ENCODE assay signal across 16 cellular contexts in genomic region chrX:12789976-12790375, GRCh38. TPM values are rescaled to one million over a fixed set of nuclear protein-coding genes. Genes with fewer than 3 reads are reported as not detected.
A peak's percentile ranks its signal among the peaks of the same experiment; 100 is the strongest.
DNase-seq lines count a peak whose midpoint lies in the region; ATAC-seq and TF ChIP-seq lines count a peak whose summit lies in the region.
"Had no signal": no experiment of that assay in that cellular context is flagged by ENCODE, and none has a peak within 500 bp of the region (broad histone marks: within the 10 kb centered on the region; RNA-seq: fewer than 3 reads in every experiment).

No MANE protein-coding gene starts in this region.

- peaks cover 70% of the 10 kb centered on the region for H3K27me3 ChIP-seq in endodermal cell (ENCODE audit: control insufficient read depth, insufficient read depth, low read length, poor library complexity, severe bottlenecking)
- H3K27me3 ChIP-seq: body of pancreas, tibial nerve had no signal

- no peaks in the 10 kb centered on the region for H3K4me1 ChIP-seq in endodermal cell (ENCODE audit: control insufficient read depth, insufficient read depth, low read length)
- H3K4me1 ChIP-seq: tibial nerve had no signal

- ATAC-seq in activated T-cell treated with anti-CD3 and anti-CD28 coated beads, Interleukin-2, amount 50 U/mL, for 72 hours (replicated peaks in 1 of 2) = no peak
- ATAC-seq in stimulated activated effector memory CD8-positive, alpha-beta T cell treated with anti-CD3 and anti-CD28 coated beads, Interleukin-12 subunit alpha, Interleukin-12 subunit beta, amount 100 ng/mL, for 72 hours = no peak
- ATAC-seq in HG03175 (IDR thresholded peaks at IDR 0.05; ENCODE audit: unreplicated experiment) = no peak
- ATAC-seq: activated CD4-positive, CD25-positive, alpha-beta regulatory T cell treated with anti-CD3 and anti-CD28 coated beads, Interleukin-2, amount 50 U/mL, for 24 hours; body of pancreas; left cardiac atrium; right cardiac atrium had no signal

- no peak overlapping the region for H3K27ac ChIP-seq in endodermal cell (ENCODE audit: low read depth, low read length)

- H3K9me3 ChIP-seq in endodermal cell (ENCODE audit: control insufficient read depth, low read length) = no peaks in the 10 kb centered on the region
- H3K9me3 ChIP-seq: body of pancreas, tibial nerve had no signal

- H3K36me3 Mint-ChIP-seq in activated T-cell treated with anti-CD3 and anti-CD28 coated beads, Interleukin-2, amount 50 U/mL, for 72 hours (ENCODE audit: insufficient read depth in 2 of 2) = peaks cover 2 to 7% of the 10 kb centered on the region in 2 donors
- peaks cover 2% of the 10 kb centered on the region for H3K36me3 Mint-ChIP-seq in endodermal cell (ENCODE audit: low read depth)
- peaks cover 5% of the 10 kb centered on the region for H3K36me3 Mint-ChIP-seq in stimulated activated effector memory CD8-positive, alpha-beta T cell treated with anti-CD3 and anti-CD28 coated beads, Interleukin-12 subunit alpha, Interleukin-12 subunit beta, amount 100 ng/mL, for 72 hours

- peaks cover 18% of the 10 kb centered on the region for H3K27me3 Mint-ChIP-seq in activated T-cell treated with anti-CD3 and anti-CD28 coated beads, Interleukin-2, amount 50 U/mL, for 72 hours (ENCODE audit: low read depth)
- H3K27me3 Mint-ChIP-seq in endodermal cell (ENCODE audit: insufficient read depth) = peaks cover 62% of the 10 kb centered on the region

- H3K9me3 Mint-ChIP-seq in activated T-cell treated with anti-CD3 and anti-CD28 coated beads, Interleukin-2, amount 50 U/mL, for 72 hours = no peaks in the 10 kb centered on the region
- peaks cover 49% of the 10 kb centered on the region for H3K9me3 Mint-ChIP-seq in endodermal cell
- H3K9me3 Mint-ChIP-seq in stimulated activated effector memory CD8-positive, alpha-beta T cell treated with anti-CD3 and anti-CD28 coated beads, Interleukin-12 subunit alpha, Interleukin-12 subunit beta, amount 100 ng/mL, for 72 hours = no peaks in the 10 kb centered on the region

- peak overlapping the region; percentile 77 for H3K27ac Mint-ChIP-seq in activated T-cell treated with anti-CD3 and anti-CD28 coated beads, Interleukin-2, amount 50 U/mL, for 72 hours
- no peak overlapping the region for H3K27ac Mint-ChIP-seq in endodermal cell
- H3K27ac Mint-ChIP-seq in stimulated activated effector memory CD8-positive, alpha-beta T cell treated with anti-CD3 and anti-CD28 coated beads, Interleukin-12 subunit alpha, Interleukin-12 subunit beta, amount 100 ng/mL, for 72 hours = no peak overlapping the region

- peaks cover 15% of the 10 kb centered on the region for H3K4me1 Mint-ChIP-seq in activated T-cell treated with anti-CD3 and anti-CD28 coated beads, Interleukin-2, amount 50 U/mL, for 72 hours (ENCODE audit: low read depth)
- H3K4me1 Mint-ChIP-seq in endodermal cell = no peaks in the 10 kb centered on the region
- peaks cover 9% of the 10 kb centered on the region for H3K4me1 Mint-ChIP-seq in stimulated activated effector memory CD8-positive, alpha-beta T cell treated with anti-CD3 and anti-CD28 coated beads, Interleukin-12 subunit alpha, Interleukin-12 subunit beta, amount 100 ng/mL, for 72 hours

- H3K9ac ChIP-seq in endodermal cell (ENCODE audit: extremely low read depth, low read length, poor library complexity, severe bottlenecking) = no peak overlapping the region

- no peak overlapping the region for H3K4me3 ChIP-seq in endodermal cell (ENCODE audit: low read length)
- H3K4me3 ChIP-seq: body of pancreas had no signal

- H3K4me3 Mint-ChIP-seq in activated T-cell treated with anti-CD3 and anti-CD28 coated beads, Interleukin-2, amount 50 U/mL, for 72 hours = peak overlapping the region; percentile 79 to 86
- peak overlapping the region; percentile 68 for H3K4me3 Mint-ChIP-seq in endodermal cell
- peak overlapping the region; percentile 74 for H3K4me3 Mint-ChIP-seq in stimulated activated effector memory CD8-positive, alpha-beta T cell treated with anti-CD3 and anti-CD28 coated beads, Interleukin-12 subunit alpha, Interleukin-12 subunit beta, amount 100 ng/mL, for 72 hours

- TF ChIP-seq CTCF in endodermal cell (conservative IDR thresholded peaks at IDR 0.05) = no peak

- no peaks in the 10 kb centered on the region for H3K36me3 ChIP-seq in endodermal cell (ENCODE audit: control insufficient read depth, insufficient read depth, low read length)

- DNase-seq in activated T-cell treated with anti-CD3 and anti-CD28 coated beads, Interleukin-2, amount 50 U/mL, for 72 hours = no peak
- DNase-seq in activated T-cell treated with anti-CD3 and anti-CD28 coated beads for 4 hours = no peak
- peak; percentile 46 for DNase-seq in NCI-H82 treated with DMSO at 0.1 percent for 48 hours (lab: John Stamatoyannopoulos, UW; ENCODE audit: unreplicated experiment)
- no peak for DNase-seq in endodermal cell
- no peak for DNase-seq in stimulated activated effector memory CD8-positive, alpha-beta T cell treated with anti-CD3 and anti-CD28 coated beads, Interleukin-12 subunit alpha, Interleukin-12 subunit beta, amount 100 ng/mL, for 72 hours (ENCODE audit: low spot score in 2 of 2)
- DNase-seq in activated CD4-positive, CD25-positive, alpha-beta regulatory T cell (lab: John Stamatoyannopoulos, UW) = no peak
- DNase-seq in NCI-H446 (lab: John Stamatoyannopoulos, UW) = no peak
- DNase-seq: activated effector memory CD4-positive, alpha-beta T cell treated with Interleukin-2 at 50 U/mL for 16 hours; body of pancreas; left cardiac atrium; NCI-H2081 treated with DMSO at 0.1 percent for 48 hours; right cardiac atrium; stimulated activated CD4-positive, alpha-beta T cell treated with anti-CD3 and anti-CD28 coated beads, Interleukin-1b, Interleukin-23, amount 100 ng/mL, for 48 hours had no signal

- WGBS in endodermal cell (ENCODE audit: insufficient coverage in 1 of 2, insufficient read length in 1 of 2), 2 experiments = 64 to 70% methylated on average over 2 to 4 of the region's 4 CpGs

RNA-seq across cellular contexts. Expression of gene PRPS2, which starts 1.2 kb away (rescaled TPM):
- 10 to 100 TPM; 71.4 to 74.1 TPM for total RNA-seq in activated T-cell treated with anti-CD3 and anti-CD28 coated beads, Interleukin-2, amount 50 U/mL, for 72 hours
- 10 to 100 TPM; 12.4 to 17.2 TPM for total RNA-seq in endodermal cell
- 22.2 TPM for polyA plus RNA-seq in endodermal cell (2013, experiment 1 of 2)
- polyA plus RNA-seq in endodermal cell (2013, experiment 2 of 2) = 22.5 TPM
